8 cellular contexts compared by ENCODE assay signal in the genomic region with DNA sequence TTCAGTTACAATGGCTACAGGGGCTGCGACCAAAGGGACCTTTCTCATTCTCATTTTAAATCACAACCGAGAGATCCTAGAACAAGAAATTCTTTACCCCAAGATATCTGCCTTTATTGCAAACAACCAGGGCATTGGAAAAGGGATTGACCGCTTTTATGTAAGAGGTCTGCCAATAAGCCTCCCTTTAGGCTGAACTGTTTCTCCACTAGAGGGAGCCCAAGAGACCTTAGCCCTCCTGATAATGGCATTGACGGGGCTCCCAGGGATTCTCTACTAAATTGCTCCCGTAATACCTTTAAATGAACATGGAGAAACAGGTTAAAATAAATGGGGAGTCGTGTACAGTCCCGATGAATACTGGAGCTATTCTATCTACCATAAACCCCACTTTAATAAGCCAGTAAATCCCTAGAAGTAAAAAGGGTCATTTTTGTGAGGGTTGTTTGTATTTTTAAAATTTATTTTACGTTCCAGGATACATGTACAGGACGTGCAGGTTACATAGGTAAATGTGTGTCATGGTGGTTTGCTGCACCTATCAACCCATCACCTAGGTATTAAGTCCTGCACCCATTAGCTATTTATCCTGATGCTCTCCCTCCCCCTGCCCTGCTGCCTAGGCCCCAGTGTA. TPM values are rescaled to one million over a fixed set of nuclear protein-coding genes. Genes with fewer than 3 reads are reported as not detected.
A peak's percentile ranks its signal among the peaks of the same experiment; 100 is the strongest.
DNase-seq lines count a peak whose midpoint lies in the region; ATAC-seq and TF ChIP-seq lines count a peak whose summit lies in the region.

No MANE protein-coding gene starts in this region.

- CTCF ChIA-PET in activated B cell treated with CpG ODN at 0.5 μM for 24 hours (lab: Charles Lee), result interaction anchor here (0.7 to 3.8 kb wide), 13 partner anchors 9 to 1056 kb away, joined by 3 to 20 read pairs (median 4); no protein-coding TSS in a partner anchor

- peak; percentile 70 for ATAC-seq in GM18498 (IDR thresholded peaks at IDR 0.05; ENCODE audit: unreplicated experiment)
- ATAC-seq in HG03060 (IDR thresholded peaks at IDR 0.05; ENCODE audit: low read depth, unreplicated experiment), result peak; percentile 56
- peak; percentile 56 for ATAC-seq in activated B cell treated with CpG ODN at 0.5 μM for 24 hours (ENCODE audit: low read depth)

- intact Hi-C loops in activated B cell treated with CpG ODN at 0.5 μM for 24 hours (cut with micrococcal nuclease), result loop anchor here (1.0 kb wide), 2 partner anchors 450 to 1106 kb away; no protein-coding TSS in a partner anchor

- TF ChIP-seq CTCF in AG09319 (IDR thresholded peaks at IDR 0.05; ENCODE audit: low read depth, low read length) (peak; percentile 84), activated B cell treated with CpG ODN at 0.5 μM for 24 hours (IDR thresholded peaks at IDR 0.05) (no peak)

- peaks cover 2% of the 10 kb centered on the region for H3K27me3 Mint-ChIP-seq in activated B cell treated with CpG ODN at 0.5 μM for 24 hours

- peaks cover 6% of the 10 kb centered on the region for H3K4me1 Mint-ChIP-seq in activated B cell treated with CpG ODN at 0.5 μM for 24 hours

- H3K27ac Mint-ChIP-seq in activated B cell treated with CpG ODN at 0.5 μM for 24 hours, result no peak overlapping the region

- POLR2A ChIA-PET in activated B cell treated with CpG ODN at 0.5 μM for 24 hours (lab: Charles Lee), result no interaction called here

- DNase-seq in AG09319 (ENCODE audit: extremely low read depth, low read depth) (no peak), NCI-H226 (peak; percentile 32), activated B cell treated with CpG ODN at 0.5 μM for 24 hours (no peak), fibroblast of peridontal ligament (ENCODE audit: extremely low read depth) (peak; percentile 75), non-pigmented ciliary epithelial cell (ENCODE audit: low read depth) (peak; percentile 22), UCSD-AML1 (lab: John Stamatoyannopoulos, UW; ENCODE audit: unreplicated experiment) (no peak)

- H3K9me3 Mint-ChIP-seq in activated B cell treated with CpG ODN at 0.5 μM for 24 hours, result no peaks in the 10 kb centered on the region

- H3K36me3 Mint-ChIP-seq in activated B cell treated with CpG ODN at 0.5 μM for 24 hours (ENCODE audit: low read depth), result no peaks in the 10 kb centered on the region

- H3K4me3 Mint-ChIP-seq in activated B cell treated with CpG ODN at 0.5 μM for 24 hours, result no peak overlapping the region

RNA-seq across cellular contexts. Expression of gene IGSF10, which starts 7.5 kb away (rescaled TPM):
- total RNA-seq in activated B cell treated with CpG ODN at 0.5 μM for 24 hours, result not detected in 2 replicates

Comparison
In these comparisons a context has a peak if more than half of its experiments do, and no peak if none do; other contexts are left out.
1. DNase-seq: peak in NCI-H226 (single experiment), fibroblast of peridontal ligament (single experiment) and non-pigmented ciliary epithelial cell (single experiment); none in AG09319 (single experiment), activated B cell treated with CpG ODN at 0.5 μM for 24 hours (single experiment) and UCSD-AML1 (single experiment).
2. Peak in every context shown above with its lines, with median percentiles within 50 percentile points of each other: ATAC-seq.